In the genomic region with DNA sequence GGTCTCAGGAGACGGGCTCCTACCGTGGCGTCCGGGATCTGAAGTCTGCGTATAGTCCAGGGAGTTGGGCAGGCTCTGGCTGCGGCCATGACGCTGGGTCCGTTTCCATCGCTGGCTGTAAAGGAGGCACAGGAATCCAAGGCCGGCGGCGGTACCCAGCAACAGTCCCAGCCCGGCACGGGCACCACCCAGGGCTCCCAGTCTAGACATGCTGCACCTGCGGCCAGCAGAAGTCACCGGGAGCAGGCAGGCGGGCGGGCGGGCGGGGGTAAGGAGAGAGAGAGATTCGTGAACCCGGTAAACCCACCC, we compare ENCODE assay signal across 8 cellular contexts. TPM values are rescaled to one million over a fixed set of nuclear protein-coding genes. Genes with fewer than 3 reads are reported as not detected.
DNase-seq lines count a peak whose midpoint lies in the region; ATAC-seq and TF ChIP-seq lines count a peak whose summit lies in the region.

No MANE protein-coding gene starts in this region.

- in situ Hi-C loops in G401 (cut with HindIII; ENCODE audit: low sequenced_read_pairs), result no loop called here

- H3K4me3 ChIP-seq in heart right ventricle (peak overlapping the region; percentile 74 to 96 (median 90)), retinal pigment epithelial cell (ENCODE audit: low read length) (peak overlapping the region; percentile 95)

- H3K27ac ChIP-seq in heart right ventricle, result peak overlapping the region in 9 of 10 donors; percentile 75 to 89 (median 82)

- CTCF ChIA-PET in GM10248 (lab: Yijun Ruan, JAX), result no interaction called here

- POLR2A ChIA-PET in GM10248 (lab: Yijun Ruan, JAX), result no interaction called here

- peak overlapping the region; percentile 90 for H3K4me3 Mint-ChIP-seq in activated T-helper 17 cell treated with anti-CD3 and anti-CD28 coated beads, Interleukin-2, amount 50 U/mL, for 72 hours

- H3K27me3 Mint-ChIP-seq in activated T-helper 17 cell treated with anti-CD3 and anti-CD28 coated beads, Interleukin-2, amount 50 U/mL, for 72 hours, result no peaks in the 10 kb centered on the region

- ATAC-seq in HG03139 (IDR thresholded peaks at IDR 0.05; ENCODE audit: unreplicated experiment) (peak; percentile 10), heart right ventricle (peak; percentile 9 to 64 (median 43))
- ATAC-seq in activated T-helper 17 cell treated with anti-CD3 and anti-CD28 coated beads, Interleukin-2, amount 50 U/mL, for 72 hours (replicated peaks), result peak; percentile 6

- H3K36me3 Mint-ChIP-seq in activated T-helper 17 cell treated with anti-CD3 and anti-CD28 coated beads, Interleukin-2, amount 50 U/mL, for 72 hours (ENCODE audit: low read depth), result peaks cover 46% of the 10 kb centered on the region

- DNase-seq in G401 (ENCODE audit: low spot score), result peak; percentile 25
- no peak for DNase-seq in heart right ventricle
- DNase-seq in retinal pigment epithelial cell (ENCODE audit: low read depth), result no peak
- no peak for DNase-seq in cerebellar cortex (ENCODE audit: low spot score)
- no peak for DNase-seq in GM10248 (ENCODE audit: extremely low spot score)
- DNase-seq in NCI-H1105 (lab: John Stamatoyannopoulos, UW), result no peak

- no peaks in the 10 kb centered on the region for H3K27me3 ChIP-seq in heart right ventricle

- TF ChIP-seq CTCF in heart right ventricle (IDR thresholded peaks at IDR 0.05) (no peak), retinal pigment epithelial cell (conservative IDR thresholded peaks at IDR 0.05; ENCODE audit: low read depth, low read length) (no peak), GM10248 (IDR thresholded peaks at IDR 0.05; ENCODE audit: control extremely low read depth, extremely low read depth, low read depth, missing control alignments) (no peak)

- intact Hi-C loops in heart right ventricle (cut with DNase I), result loop anchor here in 2 of 10 donors (2.0 to 10.0 kb wide), 3 partner anchors 52 to 140 kb away; partner anchors contain the start of genes DNAJC17 (in 1 of the 2), RAD51 (in 1 of the 2), VPS18 (in 1 of the 2) and ZFYVE19 (in 1 of the 2)

- no peaks in the 10 kb centered on the region for H3K9me3 Mint-ChIP-seq in activated T-helper 17 cell treated with anti-CD3 and anti-CD28 coated beads, Interleukin-2, amount 50 U/mL, for 72 hours

- H3K4me1 Mint-ChIP-seq in activated T-helper 17 cell treated with anti-CD3 and anti-CD28 coated beads, Interleukin-2, amount 50 U/mL, for 72 hours, result peaks cover 20% of the 10 kb centered on the region

- H3K27ac Mint-ChIP-seq in activated T-helper 17 cell treated with anti-CD3 and anti-CD28 coated beads, Interleukin-2, amount 50 U/mL, for 72 hours, result peak overlapping the region; percentile 75

- 1% methylated on average over 22 of the region's 22 CpGs for WGBS in heart right ventricle, 2 donors

- no peaks in the 10 kb centered on the region for H3K9me3 ChIP-seq in heart right ventricle

- peaks cover 0 to 36% (median 11%) of the 10 kb centered on the region in 9 donors for H3K36me3 ChIP-seq in heart right ventricle

- H3K4me1 ChIP-seq in heart right ventricle, result peaks cover 0 to 27% (median 17%) of the 10 kb centered on the region in 9 donors

RNA-seq across cellular contexts. Expression of gene RMDN3, which starts 0.5 kb away (rescaled TPM):
- total RNA-seq in G401 (2014; rRNA removed; shearing (Covaris generic)), result 107 and 114 TPM in 2 replicates
- total RNA-seq in activated T-helper 17 cell treated with anti-CD3 and anti-CD28 coated beads, Interleukin-2, amount 50 U/mL, for 72 hours, result 10 to 100 TPM; 18.4 to 30.9 TPM
- 10 to 100 TPM; 12.2 to 20.9 (median 17.6) TPM for total RNA-seq in heart right ventricle
- polyA plus RNA-seq in heart right ventricle, result 10 to 100 TPM; 16.2 to 21.7 TPM

RNA-seq across cellular contexts. Expression of gene GCHFR, which starts 9.3 kb away (rescaled TPM):
- 829 and 1,388 TPM in 2 replicates for total RNA-seq in G401 (2014; rRNA removed; shearing (Covaris generic))
- 10 to 100 TPM; 46.1 to 50.4 TPM for total RNA-seq in activated T-helper 17 cell treated with anti-CD3 and anti-CD28 coated beads, Interleukin-2, amount 50 U/mL, for 72 hours
- total RNA-seq in heart right ventricle, result 1 to 10 TPM; 2.2 to 9.1 (median 3.7) TPM
- polyA plus RNA-seq in heart right ventricle, result 10 to 100 TPM in 1 of 2 donors, 1 to 10 TPM in 1; 5.8 to 10.8 TPM

RNA-seq across cellular contexts. Expression of gene C15orf62, which starts 15.3 kb away (rescaled TPM):
- total RNA-seq in G401 (2014; rRNA removed; shearing (Covaris generic)), result 3.1 and 4.0 TPM in 2 replicates
- 1 to 10 TPM; 2.4 to 2.7 TPM for total RNA-seq in activated T-helper 17 cell treated with anti-CD3 and anti-CD28 coated beads, Interleukin-2, amount 50 U/mL, for 72 hours
- total RNA-seq in heart right ventricle, result under 1 TPM in 3 of 10 donors, not detected in 7; 0.10 to 0.32 (median 0.31) TPM
- polyA plus RNA-seq in heart right ventricle, result under 1 TPM; 0.12 to 0.15 TPM

RNA-seq across cellular contexts. Expression of gene ZFYVE19, which starts 52.4 kb away (rescaled TPM):
- total RNA-seq in G401 (2014; rRNA removed; shearing (Covaris generic)), result 27.5 and 29.2 TPM in 2 replicates
- 10 to 100 TPM; 35.9 to 38.7 TPM for total RNA-seq in activated T-helper 17 cell treated with anti-CD3 and anti-CD28 coated beads, Interleukin-2, amount 50 U/mL, for 72 hours
- total RNA-seq in heart right ventricle, result 10 to 100 TPM; 14.2 to 29.2 (median 18.2) TPM
- 10 to 100 TPM; 11.9 to 18.1 TPM for polyA plus RNA-seq in heart right ventricle

RNA-seq across cellular contexts. Expression of gene DNAJC17, which starts 52.7 kb away (rescaled TPM):
- total RNA-seq in G401 (2014; rRNA removed; shearing (Covaris generic)), result 49.7 and 100 TPM in 2 replicates
- 10 to 100 TPM; 30.3 to 34.3 TPM for total RNA-seq in activated T-helper 17 cell treated with anti-CD3 and anti-CD28 coated beads, Interleukin-2, amount 50 U/mL, for 72 hours
- total RNA-seq in heart right ventricle, result 10 to 100 TPM in 9 of 10 donors, 1 to 10 TPM in 1; 9.9 to 17.7 (median 14.7) TPM
- polyA plus RNA-seq in heart right ventricle, result 10 to 100 TPM; 34.5 to 62.1 TPM

Comparison
In these comparisons a context has a peak if more than half of its experiments do, and no peak if none do; other contexts are left out.
1. RNA of gene GCHFR, which starts 9.3 kb away (total RNA-seq): 829 to 1,388 TPM in G401; 46.1 to 50.4 TPM in activated T-helper 17 cell treated with anti-CD3 and anti-CD28 coated beads, Interleukin-2, amount 50 U/mL, for 72 hours and 2.2 to 9.1 TPM in heart right ventricle; every median in the first group is over 10 times any median in the second.
2. Peak in every context shown above with its lines, with median percentiles within 50 percentile points of each other: ATAC-seq.